In the genomic region with DNA sequence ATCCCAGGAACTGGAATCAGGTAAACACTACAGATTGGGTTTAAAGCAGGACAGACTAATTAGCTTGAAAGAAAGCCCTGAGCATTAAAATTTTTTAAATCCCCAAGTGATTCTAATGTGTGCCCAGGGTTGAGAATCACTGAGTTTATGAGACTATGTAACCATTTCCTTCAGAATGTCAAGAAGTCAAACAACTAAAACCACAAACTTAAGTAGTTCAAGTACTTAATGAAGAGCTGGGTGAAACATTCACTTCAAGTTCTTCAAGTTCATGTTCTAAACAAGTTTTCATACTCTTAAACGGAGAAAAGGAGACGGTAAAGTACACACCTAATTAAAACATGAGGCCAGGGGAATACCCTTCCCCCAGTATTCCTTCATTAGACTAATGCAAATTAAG, we compare ENCODE assay signal across 15 cellular contexts. TPM values are rescaled to one million over a fixed set of nuclear protein-coding genes. Genes with fewer than 3 reads are reported as not detected.
DNase-seq lines count a peak whose midpoint lies in the region; ATAC-seq and TF ChIP-seq lines count a peak whose summit lies in the region.
"Had no signal": no experiment of that assay in that cellular context is flagged by ENCODE, and none has a peak within 500 bp of the region (broad histone marks: within the 10 kb centered on the region; RNA-seq: fewer than 3 reads in every experiment).

No MANE protein-coding gene starts in this region.

- H3K27ac Mint-ChIP-seq in dendritic cell treated with granulocyte-macrophage colony-stimulating factor and Interleukin-4, amounts not matched to agents 40 ng/mL and 50 ng/mL, for 4 days = peak overlapping the region; percentile 8
- no peak overlapping the region for H3K27ac Mint-ChIP-seq in activated T-cell treated with anti-CD3 and anti-CD28 coated beads, Interleukin-2, amount 50 U/mL, for 72 hours

- no peaks in the 10 kb centered on the region for H3K9me3 Mint-ChIP-seq in dendritic cell treated with granulocyte-macrophage colony-stimulating factor and Interleukin-4, amounts not matched to agents 40 ng/mL and 50 ng/mL, for 4 days
- no peaks in the 10 kb centered on the region for H3K9me3 Mint-ChIP-seq in activated T-cell treated with anti-CD3 and anti-CD28 coated beads, Interleukin-2, amount 50 U/mL, for 72 hours

- DNase-seq in DMS79 treated with DMSO at 0.1 percent for 48 hours (lab: John Stamatoyannopoulos, UW) (peak; percentile 79), NCI-H526 (lab: John Stamatoyannopoulos, UW) (peak; percentile 7 to 36), renal cortical epithelial cell (ENCODE audit: low read depth) (peak; percentile 83), WERI-Rb-1 (no peak), T1000 (lab: John Stamatoyannopoulos, UW) (no peak)
- no peak for DNase-seq in activated effector memory CD4-positive, alpha-beta T cell treated with anti-CD3 and anti-CD28 coated beads, Interleukin-2, amount 50 U/mL, for 16 hours
- no peak for DNase-seq in activated T-cell treated with anti-CD3 and anti-CD28 coated beads, Interleukin-2, amount 50 U/mL, for 72 hours
- DNase-seq: NCI-H1436 treated with DMSO at 0.1 percent for 48 hours, NCI-H2081 treated with DMSO at 0.1 percent for 48 hours, NCI-H446, NCI-H774, PC-9 had no signal

- intact Hi-C loops in dendritic cell treated with granulocyte-macrophage colony-stimulating factor and Interleukin-4, amounts not matched to agents 40 ng/mL and 50 ng/mL, for 4 days (cut with micrococcal nuclease) = no loop called here

- no peaks in the 10 kb centered on the region for H3K4me1 Mint-ChIP-seq in dendritic cell treated with granulocyte-macrophage colony-stimulating factor and Interleukin-4, amounts not matched to agents 40 ng/mL and 50 ng/mL, for 4 days (ENCODE audit: low read depth)
- peaks cover 7% of the 10 kb centered on the region for H3K4me1 Mint-ChIP-seq in activated T-cell treated with anti-CD3 and anti-CD28 coated beads, Interleukin-2, amount 50 U/mL, for 72 hours (ENCODE audit: low read depth)

- H3K4me3 Mint-ChIP-seq in dendritic cell treated with granulocyte-macrophage colony-stimulating factor and Interleukin-4, amounts not matched to agents 40 ng/mL and 50 ng/mL, for 4 days = no peak overlapping the region
- H3K4me3 Mint-ChIP-seq in activated T-cell treated with anti-CD3 and anti-CD28 coated beads, Interleukin-2, amount 50 U/mL, for 72 hours = no peak overlapping the region

- no peaks in the 10 kb centered on the region for H3K9me3 ChIP-seq in WERI-Rb-1 (ENCODE audit: severe bottlenecking)

- no peak overlapping the region for H3K27ac ChIP-seq in WERI-Rb-1
- H3K27ac ChIP-seq: BLaER1, PC-9 had no signal

- no peaks in the 10 kb centered on the region for H3K27me3 ChIP-seq in WERI-Rb-1 (ENCODE audit: insufficient read depth, low read depth, severe bottlenecking)
- H3K27me3 ChIP-seq: BLaER1 had no signal

- ATAC-seq in activated T-cell treated with anti-CD3 and anti-CD28 coated beads, Interleukin-2, amount 50 U/mL, for 72 hours (replicated peaks in 1 of 2) = no peak
- ATAC-seq: HCT116 had no signal

- peaks cover 67% of the 10 kb centered on the region for H3K36me3 Mint-ChIP-seq in dendritic cell treated with granulocyte-macrophage colony-stimulating factor and Interleukin-4, amounts not matched to agents 40 ng/mL and 50 ng/mL, for 4 days (ENCODE audit: low read depth)
- peaks cover 10 to 28% of the 10 kb centered on the region in 2 donors for H3K36me3 Mint-ChIP-seq in activated T-cell treated with anti-CD3 and anti-CD28 coated beads, Interleukin-2, amount 50 U/mL, for 72 hours (ENCODE audit: insufficient read depth in 2 of 2)

- TF ChIP-seq CTCF in WERI-Rb-1 (IDR thresholded peaks at IDR 0.05; ENCODE audit: low read depth, low read length) = no peak

- H3K4me3 ChIP-seq in WERI-Rb-1 (ENCODE audit: low read depth, low read length) = no peak overlapping the region
- H3K4me3 ChIP-seq: BLaER1, PC-9 had no signal

- no peaks in the 10 kb centered on the region for H3K27me3 Mint-ChIP-seq in dendritic cell treated with granulocyte-macrophage colony-stimulating factor and Interleukin-4, amounts not matched to agents 40 ng/mL and 50 ng/mL, for 4 days
- H3K27me3 Mint-ChIP-seq in activated T-cell treated with anti-CD3 and anti-CD28 coated beads, Interleukin-2, amount 50 U/mL, for 72 hours (ENCODE audit: low read depth) = no peaks in the 10 kb centered on the region

- H3K36me3 ChIP-seq in WERI-Rb-1 = peaks cover 68% of the 10 kb centered on the region

RNA-seq across cellular contexts. Expression of a gene that starts 28.2 kb away (rescaled TPM):
- total RNA-seq in renal cortical epithelial cell = 14.1 and 21.4 TPM in 2 replicates
- total RNA-seq in activated T-cell treated with anti-CD3 and anti-CD28 coated beads, Interleukin-2, amount 50 U/mL, for 72 hours = under 1 TPM in 1 of 2 donors, not detected in 1; 0.09 TPM
- total RNA-seq: PC-9 had no signal

RNA-seq across cellular contexts. Expression of a gene that starts 44.9 kb away (rescaled TPM):
- total RNA-seq in renal cortical epithelial cell = 164 and 169 TPM in 2 replicates
- 10 to 100 TPM; 72.8 to 76.7 TPM for total RNA-seq in activated T-cell treated with anti-CD3 and anti-CD28 coated beads, Interleukin-2, amount 50 U/mL, for 72 hours

Comparison
In these comparisons a context has a peak if more than half of its experiments do, and no peak if none do; other contexts are left out.
1. DNase-seq: peak in DMS79 treated with DMSO at 0.1 percent for 48 hours (single experiment), NCI-H526 (2 of 2) and renal cortical epithelial cell (single experiment); none in WERI-Rb-1 (single experiment), activated effector memory CD4-positive, alpha-beta T cell treated with anti-CD3 and anti-CD28 coated beads, Interleukin-2, amount 50 U/mL, for 16 hours (single experiment), activated T-cell treated with anti-CD3 and anti-CD28 coated beads, Interleukin-2, amount 50 U/mL, for 72 hours (0 of 2) and T1000 (single experiment).
2. RNA of a gene that starts 28.2 kb away (total RNA-seq): 14.1 to 21.4 TPM in renal cortical epithelial cell; 0.09 TPM in activated T-cell treated with anti-CD3 and anti-CD28 coated beads, Interleukin-2, amount 50 U/mL, for 72 hours; every median in the first group is over 10 times any median in the second.